Comparison of ENCODE assay signal across 1 cellular context in the genomic region with DNA sequence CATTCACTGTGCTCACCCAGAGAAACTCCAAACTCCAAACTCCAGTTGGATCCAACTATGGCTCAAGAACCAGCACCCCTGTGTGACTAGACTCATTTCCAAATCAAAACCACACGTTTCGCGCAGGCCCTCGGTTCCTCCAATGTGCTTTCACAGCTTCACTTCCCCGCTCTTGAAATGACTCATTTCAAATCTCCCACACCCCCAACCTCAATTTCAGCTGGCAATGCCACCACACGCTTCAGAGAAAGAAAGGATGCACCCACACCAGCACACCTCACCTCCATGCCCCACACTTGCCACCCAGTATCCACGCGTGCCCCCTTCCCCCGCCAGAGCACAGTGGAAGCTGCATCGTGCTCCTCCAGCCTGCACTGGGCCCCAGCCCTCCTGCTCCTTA.
TF ChIP-seq lines count a peak whose summit lies in the region.

No MANE protein-coding gene starts in this region.

TF ChIP-seq in K562, 482 proteins besides CTCF, POLR2A, EP300 and RAD21 (continued from another document):
- TF ChIP-seq GMEB1 (CRISPR knock-in tag; IDR thresholded peaks at IDR 0.05) = no peak
- TF ChIP-seq THRA (IDR thresholded peaks at IDR 0.05) = no peak
- 0 out of 2 replicates have a peak, but pooled peaks have one; percentile 16 for TF ChIP-seq JUN (IDR thresholded peaks at IDR 0.05; ENCODE audit: borderline replicate concordance, low read depth, low read length)
- no peak for TF ChIP-seq JUN (CRISPR knock-in tag; IDR thresholded peaks at IDR 0.05; ENCODE audit: borderline replicate concordance)
- TF ChIP-seq ZNF398 (CRISPR knock-in tag; IDR thresholded peaks at IDR 0.05) = no peak
